ENCODE assay signal across 33 cellular contexts in the genomic region with DNA sequence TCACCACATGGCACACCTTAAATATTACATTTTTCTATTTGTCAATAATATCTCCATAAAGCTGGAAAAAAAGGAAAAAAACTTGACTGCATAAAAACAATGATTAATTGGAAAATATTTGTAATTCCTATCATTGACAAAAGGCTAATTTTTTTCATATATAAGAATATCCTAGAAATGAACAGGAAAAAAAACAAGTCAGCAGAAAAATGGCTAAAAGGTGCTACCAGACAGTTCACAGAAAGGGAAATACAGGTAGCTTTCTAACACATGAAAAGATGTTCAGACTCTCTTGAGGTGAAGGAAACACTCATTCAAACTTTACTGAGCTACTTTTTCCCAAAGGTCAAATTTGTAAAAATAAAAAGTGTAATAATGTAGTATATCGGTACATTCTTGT.
"Had no signal": no experiment of that assay in that cellular context is flagged by ENCODE, and none has a peak within 500 bp of the region (broad histone marks: within the 10 kb centered on the region; RNA-seq: fewer than 3 reads in every experiment).

No MANE protein-coding gene starts in this region.

- H3K27ac ChIP-seq: adrenal gland, ascending aorta, body of pancreas, brain microvascular endothelial cell, breast epithelium, cardiac muscle cell had no signal

- FAIRE-seq: astrocyte, bronchial epithelial cell had no signal

- H3K36me3 ChIP-seq: adrenal gland, ascending aorta, brain microvascular endothelial cell, breast epithelium, cardiac muscle cell had no signal

- H3K9me3 ChIP-seq: adrenal gland, body of pancreas had no signal

- H3K4me3 ChIP-seq: adrenal gland, ascending aorta, body of pancreas, breast epithelium, cardiac muscle cell had no signal

- H3K27me3 ChIP-seq: ascending aorta, body of pancreas, brain microvascular endothelial cell, breast epithelium, cardiac muscle cell had no signal

- DNase-seq: activated effector memory CD4-positive, alpha-beta T cell treated with anti-CD3 and anti-CD28 coated beads, Interleukin-2, amount 50 U/mL, for 16 hours; activated effector memory CD4-positive, alpha-beta T cell treated with Interleukin-2 at 50 U/mL for 16 hours; activated gamma-delta T cell; activated gamma-delta T cell treated with Interleukin-2 at 50 U/mL for 16 hours; activated naive CD4-positive, alpha-beta T cell; activated naive CD4-positive, alpha-beta T cell treated with anti-CD3 and anti-CD28 coated beads for 36 hours; activated naive CD4-positive, alpha-beta T cell treated with anti-CD3 and anti-CD28 coated beads, Interleukin-2, amount 10 ng/mL, durations not matched to agents 7 days and 5 days; activated naive CD4-positive, alpha-beta T cell treated with anti-CD3 and anti-CD28 coated beads, Interleukin-2, amount 50 U/mL, for 16 hours; activated naive CD4-positive, alpha-beta T cell treated with Interleukin-2 at 50 U/mL for 16 hours; activated naive CD8-positive, alpha-beta T cell treated with anti-CD3 and anti-CD28 coated beads for 36 hours; activated naive CD8-positive, alpha-beta T cell treated with anti-CD3 and anti-CD28 coated beads, Interleukin-2, amount 10 ng/mL, durations not matched to agents 7 days and 5 days; activated naive CD8-positive, alpha-beta T cell treated with anti-CD3 and anti-CD28 coated beads, Interleukin-2, amount 50 U/mL, for 24 hours; activated T-cell treated with anti-CD3 and anti-CD28 coated beads, Interleukin-2, amount 50 U/mL, for 1 hour; activated T-cell treated with anti-CD3 and anti-CD28 coated beads, Interleukin-2, amount 50 U/mL, for 24 hours; activated T-cell treated with anti-CD3 and anti-CD28 coated beads, Interleukin-2, amount 50 U/mL, for 4 hours; activated T-cell treated with anti-CD3 and anti-CD28 coated beads, Interleukin-2, amount 50 U/mL, for 48 hours; activated T-cell treated with anti-CD3 and anti-CD28 coated beads, Interleukin-2, amount 50 U/mL, for 72 hours; adrenal gland; amniotic stem cell; amygdala; anterior cingulate cortex; aorta; body of pancreas; brain microvascular endothelial cell; caudate nucleus; central memory CD4-positive, alpha-beta T cell; cerebellar nuclear complex had no signal

- ATAC-seq: activated naive CD4-positive, alpha-beta T cell treated with anti-CD3 and anti-CD28 coated beads, Interleukin-2, amount 50 U/mL, for 72 hours; activated naive CD8-positive, alpha-beta T cell treated with anti-CD3 and anti-CD28 coated beads, Interleukin-2, amount 50 U/mL, for 24 hours; activated T-cell treated with anti-CD3 and anti-CD28 coated beads, Interleukin-2, amount 50 U/mL, for 4 hours; activated T-cell treated with anti-CD3 and anti-CD28 coated beads, Interleukin-2, amount 50 U/mL, for 72 hours; body of pancreas had no signal

- H3K4me1 ChIP-seq: adrenal gland, ascending aorta, breast epithelium had no signal
